ENCODE assay signal across 9 cellular contexts in genomic region chr17:1713878-1714487, GRCh38. TPM values are rescaled to one million over a fixed set of nuclear protein-coding genes. Genes with fewer than 3 reads are reported as not detected.
DNase-seq lines count a peak whose midpoint lies in the region; ATAC-seq, FAIRE-seq and TF ChIP-seq lines count a peak whose summit lies in the region.
"Had no signal": no experiment of that assay in that cellular context is flagged by ENCODE, and none has a peak within 500 bp of the region (broad histone marks: within the 10 kb centered on the region; RNA-seq: fewer than 3 reads in every experiment).

No MANE protein-coding gene starts in this region.

- TF ChIP-seq EP300 in tibial nerve (IDR thresholded peaks at IDR 0.05): no peak

- in situ Hi-C loops in astrocyte of the spinal cord (cut with HindIII; ENCODE audit: low sequenced_read_pairs): no loop called here

- POLR2A ChIA-PET in GM10248 (lab: Yijun Ruan, JAX): interaction anchor here (0.6 kb wide), 1 partner anchor 16 kb away, joined by 3 read pairs; no protein-coding TSS in a partner anchor

- CTCF ChIA-PET in GM10248 (lab: Yijun Ruan, JAX): interaction anchor here (0.7 to 1.2 kb wide), 4 partner anchors 13 to 324 kb away, joined by 3 read pairs; no protein-coding TSS in a partner anchor

- TF ChIP-seq POLR2A in tibial nerve (IDR thresholded peaks at IDR 0.05): no peak

- peaks cover 0 to 18% (median 0%) of the 10 kb centered on the region in 3 donors for H3K36me3 ChIP-seq in tibial nerve

- H3K4me3 ChIP-seq in astrocyte of the spinal cord (ENCODE audit: low read depth, low read length) (peak overlapping the region; percentile 93), tibial nerve (peak overlapping the region; percentile 65 to 95 (median 82))

- H3K27me3 ChIP-seq in tibial nerve: no peaks in the 10 kb centered on the region

- peaks cover 0 to 81% (median 41%) of the 10 kb centered on the region in 4 donors for H3K4me1 ChIP-seq in tibial nerve

- DNase-seq in GM10248 (ENCODE audit: extremely low spot score): no peak
- peak; percentile 64 for DNase-seq in NCI-H1694 treated with DMSO at 0.1 percent for 48 hours (lab: John Stamatoyannopoulos, UW)
- no peak for DNase-seq in astrocyte of the spinal cord (ENCODE audit: low read depth, low spot score)
- DNase-seq in left kidney (ENCODE audit: low read depth, low spot score): peak; percentile 88
- DNase-seq in tibial nerve (ENCODE audit: low spot score in 2 of 2): no peak
- DNase-seq in effector CD4-positive, alpha-beta T cell: no peak
- no peak for DNase-seq in frontal cortex (ENCODE audit: low spot score in 2 of 2)

- TF ChIP-seq CTCF in GM10248 (IDR thresholded peaks at IDR 0.05; ENCODE audit: control extremely low read depth, extremely low read depth, low read depth, missing control alignments): peak; percentile 38
- TF ChIP-seq CTCF in astrocyte of the spinal cord (IDR thresholded peaks at IDR 0.05; ENCODE audit: low read depth, low read length): peak; percentile 45
- TF ChIP-seq CTCF in tibial nerve (IDR thresholded peaks at IDR 0.05): peak in 1 of 5 experiments; percentile 48

- no peak for ATAC-seq in GM19328 (IDR thresholded peaks at IDR 0.05; ENCODE audit: unreplicated experiment)

- no peaks in the 10 kb centered on the region for H3K9me3 ChIP-seq in tibial nerve

- 11% methylated on average over 7 to 9 of the region's 11 CpGs for WGBS in tibial nerve, 2 donors

- FAIRE-seq in frontal cortex (lab: Jason Lieb, UNC): no peak
- FAIRE-seq: endometrium had no signal

- peak overlapping the region; percentile 91 to 100 (median 98) for H3K27ac ChIP-seq in tibial nerve

RNA-seq across cellular contexts. Expression of gene TLCD2, which starts 3.8 kb away (rescaled TPM):
- 10 to 100 TPM in 3 of 4 donors, 1 to 10 TPM in 1; 7.5 to 11.8 (median 11.1) TPM for total RNA-seq in tibial nerve
- total RNA-seq in frontal cortex: 0.41 TPM

RNA-seq across cellular contexts. Expression of gene WDR81, which starts 10.5 kb away (rescaled TPM):
- total RNA-seq in tibial nerve (100 to 1,000 TPM in 2 of 4 donors, 10 to 100 TPM in 2; 54.4 to 111 (median 92.0) TPM), frontal cortex (10.2 TPM)

RNA-seq across cellular contexts. Expression of gene SERPINF2, which starts 28.7 kb away (rescaled TPM):
- total RNA-seq in tibial nerve (10 to 100 TPM in 2 of 4 donors, 1 to 10 TPM in 2; 6.1 to 21.3 (median 11.4) TPM), frontal cortex (not detected)

RNA-seq across cellular contexts. Expression of gene PRPF8, which starts 29.3 kb away (rescaled TPM):
- 100 to 1,000 TPM; 176 to 235 (median 194) TPM for total RNA-seq in tibial nerve
- total RNA-seq in frontal cortex: 75.0 TPM

RNA-seq across cellular contexts. Expression of gene SERPINF1, which starts 47.9 kb away (rescaled TPM):
- total RNA-seq in tibial nerve (1,000 to 10,000 TPM in 1 of 4 donors, 100 to 1,000 TPM in 3; 720 to 2,221 (median 908) TPM), frontal cortex (9.0 TPM)

Comparison
In these comparisons a context has a peak if more than half of its experiments do, and no peak if none do; other contexts are left out.
1. DNase-seq: peak in NCI-H1694 treated with DMSO at 0.1 percent for 48 hours (single experiment) and left kidney (single experiment); none in GM10248 (single experiment), astrocyte of the spinal cord (single experiment), tibial nerve (0 of 2), effector CD4-positive, alpha-beta T cell (single experiment) and frontal cortex (0 of 2).